8 cellular contexts compared by ENCODE assay signal in the genomic region with DNA sequence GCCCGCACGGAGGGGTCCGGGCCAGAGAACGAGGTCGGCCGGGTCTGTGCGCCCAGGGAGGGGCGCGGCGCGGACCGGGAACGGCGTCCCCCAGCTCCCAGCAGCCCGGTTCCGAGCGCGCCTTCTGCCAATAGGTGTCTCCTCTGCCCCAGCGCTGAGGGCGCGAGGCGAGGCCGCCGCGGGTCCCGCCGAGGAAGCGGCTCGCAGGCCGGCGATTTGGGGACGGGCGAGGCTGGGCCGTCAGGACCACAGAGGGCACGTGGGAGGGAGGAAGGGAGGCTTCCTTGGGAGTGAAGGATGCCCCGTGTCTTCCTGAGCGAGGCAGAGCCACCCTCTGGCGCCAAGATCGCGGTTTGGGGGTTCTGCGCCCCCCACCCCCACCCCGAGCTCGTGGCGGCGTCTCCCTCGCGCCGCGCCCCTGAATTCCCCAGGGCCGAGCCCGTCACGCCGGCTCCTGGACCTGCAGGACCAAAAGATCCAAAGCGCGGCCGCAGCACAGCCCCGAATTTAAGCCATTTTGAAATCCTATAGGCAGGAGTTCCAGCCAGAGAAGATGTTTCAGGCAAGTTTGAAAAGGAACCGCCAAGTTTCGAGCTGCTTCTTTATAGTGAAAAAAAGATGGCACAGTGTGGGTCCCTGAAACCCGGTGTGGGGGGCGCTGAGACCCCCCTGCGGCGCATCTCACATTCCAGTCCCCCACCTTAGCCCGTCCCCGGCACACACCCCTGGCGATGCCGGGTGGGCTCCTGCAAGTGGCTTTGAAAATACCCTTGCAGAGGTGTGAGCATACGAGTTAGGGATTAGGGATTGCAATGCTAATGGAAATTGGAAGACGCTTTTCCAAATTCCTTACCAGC. TPM values are rescaled to one million over a fixed set of nuclear protein-coding genes. Genes with fewer than 3 reads are reported as not detected.
DNase-seq lines count a peak whose midpoint lies in the region; ATAC-seq, FAIRE-seq and TF ChIP-seq lines count a peak whose summit lies in the region.

No MANE protein-coding gene starts in this region.

- DNase-seq in AG08396 (ENCODE audit: low spot score) (peak; percentile 64), NT2/D1 (ENCODE audit: low read depth, low spot score) (no peak), K562 (ENCODE audit: extremely low read depth in 1 of 4, low spot score in 3 of 4) (peak in 2 of 4 experiments; percentile 50 to 64), occipital lobe (lab: John Stamatoyannopoulos, UW) (no peak), NCI-H345 treated with DMSO at 0.1 percent for 48 hours (lab: John Stamatoyannopoulos, UW; ENCODE audit: unreplicated experiment) (no peak)

- H2AFZ ChIP-seq in K562 (ENCODE audit: low read depth, low read length) = peak overlapping the region; percentile 82

- TSS peak; percentile 42 for BruUV-seq in K562 (replicated peaks; lab: Mats Ljungman, UMichigan)

- H3K9me1 ChIP-seq in K562 (ENCODE audit: control insufficient read depth, insufficient read depth, low read length) = no peaks in the 10 kb centered on the region

- H3K4me3 Mint-ChIP-seq in stimulated activated naive CD8-positive, alpha-beta T cell treated with anti-CD3 and anti-CD28 coated beads, Interleukin-15, Interleukin-2, amounts not matched to agents 100 ng/mL and 50 ng/mL, for 24 hours = peak overlapping the region; percentile 92

- H3K9me3 ChIP-seq in NT2/D1 (ENCODE audit: insufficient read depth, low read length) (no peaks in the 10 kb centered on the region), K562 (replicated peaks; ENCODE audit: control insufficient read depth, insufficient read depth, low read depth, low read length) (no peaks in the 10 kb centered on the region)

- peaks cover 42% of the 10 kb centered on the region for H3K4me1 Mint-ChIP-seq in stimulated activated naive CD8-positive, alpha-beta T cell treated with anti-CD3 and anti-CD28 coated beads, Interleukin-15, Interleukin-2, amounts not matched to agents 100 ng/mL and 50 ng/mL, for 24 hours (ENCODE audit: low read depth)

- H3K9ac ChIP-seq in NT2/D1 (ENCODE audit: insufficient read length, low read depth) (peak overlapping the region; percentile 90), K562 (ENCODE audit: insufficient read depth in 1 of 2, low read depth in 2 of 2, low read length in 2 of 2) (peak overlapping the region; percentile 44 to 87)

- H3K4me3 ChIP-seq in NT2/D1 (ENCODE audit: insufficient read length, low read depth) (peak overlapping the region; percentile 53), K562 (peak overlapping the region; percentile 50)

- H4K20me1 ChIP-seq in K562 (replicated peaks; ENCODE audit: control insufficient read depth, insufficient read depth, low read length) = no peaks in the 10 kb centered on the region

- H3K79me2 ChIP-seq in K562 (ENCODE audit: control insufficient read depth, insufficient read depth, low read length) = peaks cover 7% of the 10 kb centered on the region

- TF ChIP-seq CTCF in K562 (IDR thresholded peaks at IDR 0.05 in 2 of 3, conservative IDR thresholded peaks at IDR 0.05 in 1 of 3; ENCODE audit: insufficient read depth in 2 of 3, low read depth in 1 of 3, low read length in 3 of 3) = peak in 2 of 3 experiments; percentile 27 to 31; a peak in 3 of 6 replicates

- H3K27me3 Mint-ChIP-seq in stimulated activated naive CD8-positive, alpha-beta T cell treated with anti-CD3 and anti-CD28 coated beads, Interleukin-15, Interleukin-2, amounts not matched to agents 100 ng/mL and 50 ng/mL, for 24 hours = peaks cover 6% of the 10 kb centered on the region

- H3K27ac ChIP-seq in K562 (ENCODE audit: extremely low read depth, low read depth, low read length) (peak overlapping the region; percentile 49; the same call in 1 of the 3 replicates), layer of hippocampus (ENCODE audit: low read depth, low read length) (peak overlapping the region; percentile 18)

- peaks cover 28% of the 10 kb centered on the region for H3K36me3 Mint-ChIP-seq in stimulated activated naive CD8-positive, alpha-beta T cell treated with anti-CD3 and anti-CD28 coated beads, Interleukin-15, Interleukin-2, amounts not matched to agents 100 ng/mL and 50 ng/mL, for 24 hours (ENCODE audit: low read depth)

- peak; percentile 33 to 59 for TF ChIP-seq RAD21 in K562 (CRISPR knock-in tag; conservative IDR thresholded peaks at IDR 0.05 in 1 of 2, IDR thresholded peaks at IDR 0.05 in 1 of 2)

- H3K27ac Mint-ChIP-seq in stimulated activated naive CD8-positive, alpha-beta T cell treated with anti-CD3 and anti-CD28 coated beads, Interleukin-15, Interleukin-2, amounts not matched to agents 100 ng/mL and 50 ng/mL, for 24 hours = peak overlapping the region; percentile 31

- no peak for TF ChIP-seq POLR2A in K562 (conservative IDR thresholded peaks at IDR 0.05)

- H3K9me3 Mint-ChIP-seq in stimulated activated naive CD8-positive, alpha-beta T cell treated with anti-CD3 and anti-CD28 coated beads, Interleukin-15, Interleukin-2, amounts not matched to agents 100 ng/mL and 50 ng/mL, for 24 hours = no peaks in the 10 kb centered on the region

- peaks cover 64% of the 10 kb centered on the region for H3K27me3 ChIP-seq in NT2/D1 (ENCODE audit: insufficient read depth, insufficient read length)
- no peaks in the 10 kb centered on the region for H3K27me3 ChIP-seq in K562 (ENCODE audit: control insufficient read depth in 2 of 2, insufficient read depth in 2 of 2, low read length in 2 of 2)
- H3K27me3 ChIP-seq in layer of hippocampus (ENCODE audit: control insufficient read depth, insufficient read depth, low read length) = peaks cover 2% of the 10 kb centered on the region

- H3K36me3 ChIP-seq in NT2/D1 (ENCODE audit: insufficient read depth, insufficient read length, low read length) (no peaks in the 10 kb centered on the region), K562 (ENCODE audit: control insufficient read depth, insufficient read depth, low read length) (no peaks in the 10 kb centered on the region)

- in situ Hi-C loops in K562 (cut with MboI) = no loop called here

- peak; percentile 27 for ATAC-seq in GM19328 (IDR thresholded peaks at IDR 0.05; ENCODE audit: unreplicated experiment)
- peak; percentile 42 for ATAC-seq in K562

- no peak for FAIRE-seq in K562 (lab: Jason Lieb, UNC)

- peaks cover 9% of the 10 kb centered on the region for H3K4me1 ChIP-seq in NT2/D1 (ENCODE audit: insufficient read depth, insufficient read length)
- peaks cover 0 to 69% of the 10 kb centered on the region in 2 experiments; a peak in 2 of 5 replicates for H3K4me1 ChIP-seq in K562 (replicated peaks in 1 of 2; ENCODE audit: control insufficient read depth in 2 of 2, insufficient read depth in 2 of 2, low read length in 2 of 2)

- peak overlapping the region; percentile 55 for H3K4me2 ChIP-seq in K562 (ENCODE audit: insufficient read depth, low read length)

- TF ChIP-seq EP300 in K562 (IDR thresholded peaks at IDR 0.05; ENCODE audit: low read length) = no peak

- CTCF ChIA-PET in K562 (lab: Yijun Ruan, JAX; ENCODE audit: low intra/inter-chr PET ratio) = no interaction called here

- POLR2A ChIA-PET in K562 (lab: Yijun Ruan, JAX) = interaction anchor here (0.6 to 1.2 kb wide), 2 partner anchors 9 to 43 kb away, joined by 3 to 4 read pairs; no protein-coding TSS in a partner anchor

- intact Hi-C loops in K562 (cut with micrococcal nuclease) = loop anchor here (5.0 kb wide), 2 partner anchors 111 to 131 kb away; no protein-coding TSS in a partner anchor

- WGBS in K562 (ENCODE audit: insufficient coverage, low coverage, missing lambda C conversion rate) = 53% methylated on average over 7 of the region's 69 CpGs

TF ChIP-seq in K562, 482 proteins besides CTCF, POLR2A, EP300 and RAD21 (continues in another document):
- TF ChIP-seq ZBTB8A (IDR thresholded peaks at IDR 0.05; ENCODE audit: partially characterized antibody) (no peak), ZFX (CRISPR knock-in tag; IDR thresholded peaks at IDR 0.05) (peak; percentile 70), NR2C2 (CRISPR knock-in tag; IDR thresholded peaks at IDR 0.05) (no peak), NR2C2 (tag; IDR thresholded peaks at IDR 0.05) (no peak), POLR2AphosphoS2 (IDR thresholded peaks at IDR 0.05; ENCODE audit: low read length) (no peak), CREB1 (IDR thresholded peaks at IDR 0.05) (no peak), CREB1 (CRISPR knock-in tag; IDR thresholded peaks at IDR 0.05) (no peak), PTBP1 (IDR thresholded peaks at IDR 0.05; ENCODE audit: low read depth, low read length) (no peak), MCM2 (IDR thresholded peaks at IDR 0.05; ENCODE audit: low read depth) (no peak), ZNF778 (CRISPR knock-in tag; IDR thresholded peaks at IDR 0.05) (no peak), KAT2B (IDR thresholded peaks at IDR 0.05; ENCODE audit: low read depth, low read length) (no peak), RBBP5 (IDR thresholded peaks at IDR 0.05; ENCODE audit: borderline replicate concordance, insufficient read depth, low read length, poor library complexity, severe bottlenecking) (peak; percentile 57), ZNF143 (CRISPR knock-in tag; IDR thresholded peaks at IDR 0.05) (no peak), FOXA3 (CRISPR knock-in tag; conservative IDR thresholded peaks at IDR 0.05 in 1 of 2, IDR thresholded peaks at IDR 0.05 in 1 of 2) (no peak)
- TF ChIP-seq, protein P1, sequence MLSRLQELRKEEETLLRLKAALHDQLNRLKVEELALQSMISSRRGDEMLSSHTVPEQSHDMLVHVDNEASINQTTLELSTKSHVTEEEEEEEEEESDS (CRISPR knock-in tag; IDR thresholded peaks at IDR 0.05) = no peak

RNA-seq across cellular contexts. Expression of a gene that starts 0.9 kb away (rescaled TPM):
- 22.7 and 26.3 TPM in 2 replicates for total RNA-seq in K562 (2011; cell fraction: chromatin; rRNA removed; ENCODE audit: low replicate concordance)
- total RNA-seq in K562 (2011; cell fraction: nucleolus; rRNA removed) = 11.4 and 14.5 TPM in 2 replicates
- total RNA-seq in K562 (2011; cell fraction: nucleoplasm; rRNA removed) = 10.2 and 10.4 TPM in 2 replicates
- total RNA-seq in K562 (2014; rRNA removed) (2.5 and 5.3 TPM in 2 replicates), K562 (2014; rRNA removed; fragmentation: Illumina TruSeq; extraction: Trizol) (2.1 and 2.3 TPM in 2 replicates), K562 (2015; rRNA removed; fragmentation: Illumina TruSeq; extraction: Trizol) (2.2 and 2.8 TPM in 2 replicates), K562 (2021) (13.7 and 16.4 TPM in 2 replicates), occipital lobe (0.16 TPM)
- polyA plus RNA-seq in K562 (2011; rRNA removed) (1.9 and 2.4 TPM in 2 replicates), K562 (2014; fragmentation: Illumina TruSeq; extraction: Trizol) (6.1 and 9.6 TPM in 2 replicates), K562 (2014; fragmentation: Nextera tagmentation; extraction: Ambion mirVana) (1 to 10 TPM; 1.1 to 1.2 TPM), K562 (2014; rRNA removed) (2.6 and 6.3 TPM in 2 replicates)
- 2.8 and 3.7 TPM in 2 replicates for polyA plus RNA-seq in K562 (2011; cell fraction: cytosol; rRNA removed)
- polyA plus RNA-seq in K562 (2011; cell fraction: nucleus; rRNA removed) = 6.6 and 10.1 TPM in 2 replicates
- polyA plus RNA-seq in K562 (2012) = 8.3 and 8.6 TPM in 2 replicates
- polyA minus RNA-seq in K562 (2011; rRNA and poly(A)+ RNA removed) = 2.5 and 4.0 TPM in 2 replicates
- 7.3 and 13.0 TPM in 2 replicates for polyA minus RNA-seq in K562 (2011; cell fraction: cytosol; rRNA and poly(A)+ RNA removed)
- polyA minus RNA-seq in K562 (2011; cell fraction: nucleus; rRNA and poly(A)+ RNA removed) = 6.7 and 6.9 TPM in 2 replicates
